ENCODE assay signal across 1 cellular context in the genomic region with DNA sequence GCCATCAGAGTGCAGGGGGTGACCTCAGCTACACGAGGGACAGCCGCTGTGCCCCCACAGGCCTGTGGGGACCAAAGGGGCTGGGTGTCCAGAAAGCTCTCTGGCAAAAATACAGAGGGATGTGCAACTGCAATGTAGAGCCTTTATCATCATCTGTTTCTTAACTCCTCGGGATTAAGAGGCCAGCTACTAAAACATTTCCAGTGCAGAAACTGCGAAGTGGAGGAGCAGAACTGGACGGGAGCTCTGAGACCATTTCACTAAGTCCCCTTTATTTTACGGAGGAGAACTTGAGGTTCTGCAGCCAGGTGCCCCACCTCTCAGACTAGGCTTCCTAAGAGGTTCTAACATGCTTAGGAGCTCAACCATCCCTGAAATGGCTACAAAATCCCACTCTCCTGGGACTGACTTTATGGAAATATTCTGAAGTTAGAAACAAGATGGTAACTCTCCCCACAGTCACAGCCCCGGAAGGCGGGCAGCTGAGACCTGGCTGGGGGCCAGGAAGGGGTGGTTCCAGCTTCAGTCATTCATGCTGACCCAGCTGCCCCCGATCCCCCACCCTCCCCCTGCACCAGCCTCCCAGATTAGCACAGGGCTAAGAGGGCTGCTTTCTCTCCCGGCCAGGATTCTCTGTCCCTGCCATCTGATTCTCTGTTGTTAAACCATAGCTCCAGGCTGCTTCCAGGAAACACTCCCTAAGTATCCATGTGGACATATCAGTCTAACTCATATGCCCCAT.
TF ChIP-seq lines count a peak whose summit lies in the region.

No MANE protein-coding gene starts in this region.

TF ChIP-seq in GM12878, 131 proteins besides CTCF, POLR2A, EP300 and RAD21:
- TF ChIP-seq IKZF1 (conservative IDR thresholded peaks at IDR 0.05): 0 out of 2 replicates have a peak, but pooled peaks have one; percentile 1
- TF ChIP-seq CBX5 (IDR thresholded peaks at IDR 0.05; ENCODE audit: low read depth): no peak
